1 cellular context compared by ENCODE assay signal in the genomic region with DNA sequence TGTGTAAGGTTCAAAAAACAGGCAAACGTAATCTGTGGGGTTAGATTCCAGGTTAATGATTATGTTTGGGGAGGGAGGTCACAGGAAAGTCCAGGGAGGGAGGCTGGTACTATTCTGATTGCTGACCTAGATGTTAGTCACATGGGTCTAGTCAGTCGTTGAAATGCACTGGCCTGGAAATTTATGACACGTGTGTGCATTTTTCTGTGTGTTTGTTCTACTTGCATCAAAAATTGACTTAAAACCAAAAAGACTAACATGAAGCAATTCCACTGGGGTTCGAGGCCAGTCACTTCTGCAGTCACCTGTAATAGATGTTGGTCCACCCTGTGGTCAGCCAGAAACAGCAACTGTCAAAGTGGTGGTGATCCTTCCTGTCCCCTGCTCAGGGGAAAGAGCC.
TF ChIP-seq lines count a peak whose summit lies in the region.

No MANE protein-coding gene starts in this region.

TF ChIP-seq in A549, 52 proteins besides CTCF, POLR2A, EP300 and RAD21 (continued from another document):
- TF ChIP-seq NPAS2 (CRISPR knock-in tag; IDR thresholded peaks at IDR 0.05; ENCODE audit: borderline replicate concordance) = no peak
- TF ChIP-seq JUN (IDR thresholded peaks at IDR 0.05) = no peak
- TF ChIP-seq, protein P1, sequence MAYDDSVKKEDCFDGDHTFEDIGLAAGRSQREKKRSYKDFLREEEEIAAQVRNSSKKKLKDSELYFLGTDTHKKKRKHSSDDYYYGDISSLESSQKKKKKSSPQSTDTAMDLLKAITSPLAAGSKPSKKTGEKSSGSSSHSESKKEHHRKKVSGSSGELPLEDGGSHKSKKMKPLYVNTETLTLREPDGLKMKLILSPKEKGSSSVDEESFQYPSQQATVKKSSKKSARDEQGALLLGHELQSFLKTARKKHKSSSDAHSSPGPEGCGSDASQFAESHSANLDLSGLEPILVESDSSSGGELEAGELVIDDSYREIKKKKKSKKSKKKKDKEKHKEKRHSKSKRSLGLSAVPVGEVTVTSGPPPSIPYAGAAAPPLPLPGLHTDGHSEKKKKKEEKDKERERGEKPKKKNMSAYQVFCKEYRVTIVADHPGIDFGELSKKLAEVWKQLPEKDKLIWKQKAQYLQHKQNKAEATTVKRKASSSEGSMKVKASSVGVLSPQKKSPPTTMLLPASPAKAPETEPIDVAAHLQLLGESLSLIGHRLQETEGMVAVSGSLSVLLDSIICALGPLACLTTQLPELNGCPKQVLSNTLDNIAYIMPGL (CRISPR knock-in tag; IDR thresholded peaks at IDR 0.05; ENCODE audit: borderline replicate concordance) = no peak
- no peak for TF ChIP-seq RCOR1 (IDR thresholded peaks at IDR 0.05; ENCODE audit: low read depth, low read length)
- TF ChIP-seq EHMT2 (IDR thresholded peaks at IDR 0.05; ENCODE audit: low read depth) = no peak
